16 cellular contexts compared by ENCODE assay signal in the genomic region with DNA sequence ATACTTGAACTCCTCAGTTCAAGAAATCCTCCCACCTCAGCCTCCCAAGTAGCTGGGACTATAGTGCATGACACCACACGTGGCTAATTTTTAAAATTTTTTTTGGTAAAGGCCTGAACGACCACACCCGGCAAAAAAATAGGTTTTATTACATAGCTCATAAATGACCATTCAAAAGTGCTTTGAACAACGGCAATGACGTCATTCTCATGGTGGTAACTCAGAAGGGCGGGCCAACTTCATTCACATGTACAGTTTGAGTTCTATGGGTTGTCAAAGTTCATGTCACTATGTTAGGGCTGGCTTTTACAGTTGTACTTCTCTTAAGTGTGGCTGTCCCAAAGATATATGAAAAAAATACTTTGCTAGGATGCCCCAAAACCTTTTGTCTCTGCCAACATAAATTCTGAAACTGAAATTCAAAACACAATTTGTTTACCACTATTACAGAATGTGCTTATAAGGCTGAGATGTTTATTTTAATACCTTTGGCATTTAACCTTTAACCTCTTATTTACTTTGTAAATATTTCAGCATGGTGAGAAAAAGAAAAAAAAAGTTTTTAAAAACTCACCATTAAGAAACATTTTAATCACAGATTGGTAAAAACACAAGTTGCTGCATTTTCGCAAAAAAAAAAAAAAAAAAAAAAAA. TPM values are rescaled to one million over a fixed set of nuclear protein-coding genes. Genes with fewer than 3 reads are reported as not detected.
DNase-seq lines count a peak whose midpoint lies in the region; ATAC-seq, FAIRE-seq and TF ChIP-seq lines count a peak whose summit lies in the region.
"Had no signal": no experiment of that assay in that cellular context is flagged by ENCODE, and none has a peak within 500 bp of the region (broad histone marks: within the 10 kb centered on the region; RNA-seq: fewer than 3 reads in every experiment).

No MANE protein-coding gene starts in this region.

- ATAC-seq in heart left ventricle (peak in 3 of 4 donors; percentile 40 to 79 (median 49)), Right ventricle myocardium inferior (no peak), HG03442 (IDR thresholded peaks at IDR 0.05; ENCODE audit: unreplicated experiment) (no peak)
- ATAC-seq: gastrocnemius medialis, WTC11 had no signal

- no peak for TF ChIP-seq CTCF in heart left ventricle (IDR thresholded peaks at IDR 0.05)
- no peak for TF ChIP-seq CTCF in fibroblast of villous mesenchyme (IDR thresholded peaks at IDR 0.05; ENCODE audit: insufficient read depth, low read depth, low read length)

- DNase-seq in heart left ventricle: no peak
- DNase-seq in Right ventricle myocardium inferior (ENCODE audit: missing footprints): no peak
- DNase-seq in SW480 (ENCODE audit: low spot score): peak; percentile 68
- peak; percentile 39 for DNase-seq in fibroblast of villous mesenchyme (ENCODE audit: low read depth)
- DNase-seq in small intestine: peak; percentile 56
- DNase-seq in stimulated activated CD4-positive, alpha-beta T cell treated with anti-CD3 and anti-CD28 coated beads, Interleukin-12 subunit alpha, Interleukin-12 subunit beta, amount 100 ng/mL, for 4 hours: no peak
- DNase-seq in ureter (ENCODE audit: low spot score): no peak
- DNase-seq: 8988T; activated effector memory CD4-positive, alpha-beta T cell treated with anti-CD3 and anti-CD28 coated beads, Interleukin-2, amount 50 U/mL, for 16 hours; CD4-positive, alpha-beta T cell; gastrocnemius medialis; NCI-H146; NCI-H446 had no signal

- H3K27ac ChIP-seq in heart left ventricle (peak overlapping the region in 1 of 12 donors; percentile 18), small intestine (ENCODE audit: low read depth in 1 of 2, low read length in 1 of 2) (peak overlapping the region in 1 of 2 donors; percentile 30)
- H3K27ac ChIP-seq: gastrocnemius medialis had no signal

- H3K9me3 ChIP-seq in heart left ventricle (no peaks in the 10 kb centered on the region), small intestine (ENCODE audit: control insufficient read depth, low read depth) (no peaks in the 10 kb centered on the region)
- H3K9me3 ChIP-seq: gastrocnemius medialis had no signal

- H3K4me3 ChIP-seq in heart left ventricle (no peak overlapping the region), fibroblast of villous mesenchyme (ENCODE audit: low read depth, low read length) (no peak overlapping the region), small intestine (ENCODE audit: low read depth in 1 of 2, low read length in 2 of 2) (no peak overlapping the region)
- H3K4me3 ChIP-seq: gastrocnemius medialis had no signal

- H3K4me1 ChIP-seq in heart left ventricle (peaks cover 0 to 53% (median 11%) of the 10 kb centered on the region in 12 donors), small intestine (ENCODE audit: control insufficient read depth in 2 of 2, insufficient read depth in 1 of 2, low read depth in 1 of 2, low read length in 1 of 2) (peaks cover 4 to 5% of the 10 kb centered on the region in 2 donors)

- H3K36me3 ChIP-seq in heart left ventricle: no peaks in the 10 kb centered on the region
- H3K36me3 ChIP-seq in small intestine (ENCODE audit: control insufficient read depth in 2 of 2, insufficient read depth in 2 of 2, low read length in 2 of 2): no peaks in the 10 kb centered on the region
- H3K36me3 ChIP-seq: gastrocnemius medialis had no signal

- intact Hi-C loops in heart left ventricle (cut with DNase I) (loop anchor here in 1 of 10 donors (5.0 kb wide), 1 partner anchor 69 kb away; no protein-coding TSS in a partner anchor), Right ventricle myocardium inferior (cut with DNase I) (no loop called here)

- H3K27me3 ChIP-seq in heart left ventricle (no peaks in the 10 kb centered on the region), small intestine (ENCODE audit: control insufficient read depth in 2 of 2, insufficient read depth in 2 of 2, low read length in 2 of 2) (no peaks in the 10 kb centered on the region)
- H3K27me3 ChIP-seq: gastrocnemius medialis had no signal

- FAIRE-seq in small intestine (lab: Jason Lieb, UNC): no peak
- FAIRE-seq: G401.6 had no signal

- TF ChIP-seq POLR2A in heart left ventricle (IDR thresholded peaks at IDR 0.05): no peak

- 49 to 63% (median 51%) methylated on average over 7 of the region's 7 CpGs for WGBS in heart left ventricle, 4 donors
- 19 to 39% (median 30%) methylated on average over 7 of the region's 7 CpGs for WGBS in small intestine, 3 donors

RNA-seq across cellular contexts. Expression of a gene that starts 6.2 kb away (rescaled TPM):
- 10 to 100 TPM; 12.0 to 98.6 (median 28.2) TPM for total RNA-seq in heart left ventricle
- polyA plus RNA-seq in heart left ventricle: 1 to 10 TPM; 8.5 to 9.8 TPM
- 37.6 TPM for total RNA-seq in Right ventricle myocardium inferior
- total RNA-seq in fibroblast of villous mesenchyme: 107 and 123 TPM in 2 replicates
- 100 to 1,000 TPM in 1 of 3 donors, 10 to 100 TPM in 2; 32.3 to 122 (median 85.9) TPM for polyA plus RNA-seq in small intestine
- total RNA-seq in ureter: 121 TPM

Comparison
In these comparisons a context has a peak if more than half of its experiments do, and no peak if none do; other contexts are left out.
1. ATAC-seq: peak in heart left ventricle (3 of 4); none in Right ventricle myocardium inferior (single experiment) and HG03442 (single experiment).
2. DNase-seq: peak in SW480 (single experiment), fibroblast of villous mesenchyme (single experiment) and small intestine (single experiment); none in heart left ventricle (0 of 5), Right ventricle myocardium inferior (single experiment), stimulated activated CD4-positive, alpha-beta T cell treated with anti-CD3 and anti-CD28 coated beads, Interleukin-12 subunit alpha, Interleukin-12 subunit beta, amount 100 ng/mL, for 4 hours (single experiment) and ureter (single experiment).